ENCODE assay signal across 33 cellular contexts in the genomic region with DNA sequence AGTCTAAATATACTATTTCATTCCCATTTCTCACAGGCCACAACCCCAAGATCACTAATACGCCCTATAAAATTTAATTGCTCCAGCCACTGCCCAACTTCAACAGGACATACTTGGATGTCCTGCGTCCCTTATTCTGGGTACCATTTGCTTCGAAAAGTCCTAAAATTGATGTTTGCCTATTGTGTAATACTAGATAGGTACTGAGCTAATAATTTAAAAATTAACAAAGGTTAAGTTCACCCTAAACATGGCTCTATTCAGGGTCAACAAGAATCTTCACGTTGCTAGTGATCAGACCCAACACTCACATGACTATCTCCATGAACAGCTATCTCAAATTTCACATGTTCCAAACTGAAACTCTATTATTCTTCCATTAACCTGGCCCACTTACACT.
"Had no signal": no experiment of that assay in that cellular context is flagged by ENCODE, and none has a peak within 500 bp of the region (broad histone marks: within the 10 kb centered on the region; RNA-seq: fewer than 3 reads in every experiment).

No MANE protein-coding gene starts in this region.

- H3K4me2 ChIP-seq: KMS-11 had no signal

- H3K27me3 ChIP-seq: MG63 had no signal

- H3K9ac ChIP-seq: KMS-11 had no signal

- H3K36me3 ChIP-seq: MG63 had no signal

- H3K9me3 ChIP-seq: MG63 had no signal

- H3K27ac ChIP-seq: KMS-11 had no signal

- H3K4me3 ChIP-seq: MG63 had no signal

- DNase-seq: Karpas-422, Kasumi-1, MG63, MM.1S, MV-4-11, NCI-H1048, NCI-H1092, NCI-H1092 treated with DMSO at 0.1 percent for 48 hours, NCI-H1105, NCI-H1105 treated with DMSO at 0.1 percent for 48 hours, NCI-H1417, NCI-H1436, NCI-H1436 treated with DMSO at 0.1 percent for 48 hours, NCI-H146, NCI-H1694, NCI-H1694 treated with DMSO at 0.1 percent for 48 hours, NCI-H187, NCI-H1930, NCI-H2029, NCI-H2029 treated with DMSO at 0.1 percent for 48 hours, NCI-H2081, NCI-H2081 treated with DMSO at 0.1 percent for 48 hours, NCI-H2107, NCI-H2171, NCI-H2171 treated with DMSO at 0.1 percent for 48 hours, NCI-H2227 treated with DMSO at 0.1 percent for 48 hours, NCI-H345, NCI-H446, NCI-H446 treated with DMSO at 0.1 percent for 48 hours, NCI-H510A, NCI-H510A treated with DMSO at 0.1 percent for 48 hours, NCI-H524 had no signal
